ENCODE assay signal across 19 cellular contexts in genomic region chr2:7745369-7745768, GRCh38.
DNase-seq lines count a peak whose midpoint lies in the region; ATAC-seq and TF ChIP-seq lines count a peak whose summit lies in the region.
"Had no signal": no experiment of that assay in that cellular context is flagged by ENCODE, and none has a peak within 500 bp of the region (broad histone marks: within the 10 kb centered on the region; RNA-seq: fewer than 3 reads in every experiment).

No MANE protein-coding gene starts in this region.

- no peaks in the 10 kb centered on the region for H3K27me3 ChIP-seq in transverse colon
- H3K27me3 ChIP-seq: BLaER1 treated with 17β-estradiol and CSF1 and Interleukin-3, amounts not matched to agents 10 nM and 100 nM; ovary; SJCRH30 had no signal

- no peaks in the 10 kb centered on the region for H3K4me1 ChIP-seq in transverse colon
- H3K4me1 ChIP-seq: SJCRH30 had no signal

- CTCF ChIA-PET in T-cell (lab: Charles Lee) = interaction anchor here in 1 of 2 donors (1.0 to 1.3 kb wide), 2 partner anchors 15 to 20 kb away, joined by 3 to 10 read pairs; no protein-coding TSS in a partner anchor

- POLR2A ChIA-PET in T-cell (lab: Charles Lee) = interaction anchor here in 1 of 2 donors (0.9 to 1.4 kb wide), 2 partner anchors 19 to 20 kb away, joined by 4 to 5 read pairs; no protein-coding TSS in a partner anchor

- H3K27ac ChIP-seq in transverse colon = peak overlapping the region in 1 of 4 donors; percentile 9
- H3K27ac ChIP-seq: BLaER1 treated with 17β-estradiol and CSF1 and Interleukin-3, amounts not matched to agents 10 nM and 100 nM; ovary; SJCRH30 had no signal

- WGBS in transverse colon (ENCODE audit: low coverage in 1 of 2), 2 donors = 85 to 100% methylated on average over 2 of the region's 2 CpGs

- TF ChIP-seq CTCF in AG10803 (conservative IDR thresholded peaks at IDR 0.05; ENCODE audit: low read length) = no peak
- TF ChIP-seq CTCF in transverse colon (IDR thresholded peaks at IDR 0.05) = no peak

- H3K9me3 ChIP-seq in transverse colon = no peaks in the 10 kb centered on the region
- H3K9me3 ChIP-seq: ovary, SJCRH30 had no signal

- H3K4me3 ChIP-seq in AG10803 (ENCODE audit: low read length) (no peak overlapping the region), transverse colon (no peak overlapping the region)
- H3K4me3 ChIP-seq: BLaER1 treated with 17β-estradiol and CSF1 and Interleukin-3, amounts not matched to agents 10 nM and 100 nM; ovary; SJCRH30 had no signal

- H3K4me3 Mint-ChIP-seq in T-cell = no peak overlapping the region
- peak overlapping the region; percentile 35 to 41 for H3K4me3 Mint-ChIP-seq in effector memory CD8-positive, alpha-beta T cell
- H3K4me3 Mint-ChIP-seq: activated CD4-positive, alpha-beta T cell treated with anti-CD3 and anti-CD28 coated beads, Interleukin-2, amount 10 ng/mL, durations not matched to agents 7 days and 5 days had no signal

- in situ Hi-C loops in transverse colon (cut with MboI; ENCODE audit: low pct_ligation_motif_present in 1 of 4, low pct_unique_long_range_greater_than_20kb in 1 of 4, low sequenced_read_pairs in 3 of 4) = no loop called here

- no peaks in the 10 kb centered on the region for H3K36me3 ChIP-seq in transverse colon
- H3K36me3 ChIP-seq: BLaER1 treated with 17β-estradiol and CSF1 and Interleukin-3, amounts not matched to agents 10 nM and 100 nM; ovary; SJCRH30 had no signal

- ATAC-seq in T-cell (replicated peaks in 1 of 4) = no peak
- no peak for ATAC-seq in effector memory CD8-positive, alpha-beta T cell (replicated peaks)
- no peak for ATAC-seq in HG02938 (IDR thresholded peaks at IDR 0.05; ENCODE audit: unreplicated experiment)

- TF ChIP-seq EP300 in transverse colon (IDR thresholded peaks at IDR 0.05; ENCODE audit: low read depth) = no peak

- DNase-seq in AG10803 (ENCODE audit: low read depth) (peak; percentile 28), EH (ENCODE audit: low read depth) (peak; percentile 29), T-cell (no peak), islet precursor cell (no peak), HPDE6-E6E7 (ENCODE audit: extremely low spot score) (no peak), transverse colon (no peak)
- no peak for DNase-seq in effector memory CD8-positive, alpha-beta T cell
- DNase-seq: activated gamma-delta T cell; DMS79; GOT3; hypothalamus; left cardiac atrium; NCI-H2171; ovary; SJCRH30; stimulated activated CD4-positive, alpha-beta T cell treated with anti-CD3 and anti-CD28 coated beads, Interleukin-4, amount 100 ng/mL, for 1 hour had no signal

- intact Hi-C loops in transverse colon (cut with DNase I; ENCODE audit: low total_unique reads) = no loop called here

- H3K27me3 Mint-ChIP-seq in T-cell = no peaks in the 10 kb centered on the region
- H3K27me3 Mint-ChIP-seq in effector memory CD8-positive, alpha-beta T cell = no peaks in the 10 kb centered on the region
- H3K27me3 Mint-ChIP-seq: activated CD4-positive, alpha-beta T cell treated with anti-CD3 and anti-CD28 coated beads, Interleukin-2, amount 10 ng/mL, durations not matched to agents 7 days and 5 days had no signal

- peaks cover 5 to 47% (median 39%) of the 10 kb centered on the region in 3 donors for H3K4me1 Mint-ChIP-seq in T-cell
- peaks cover 46 to 63% of the 10 kb centered on the region in 2 donors for H3K4me1 Mint-ChIP-seq in effector memory CD8-positive, alpha-beta T cell (ENCODE audit: low read depth in 2 of 2)

- H3K36me3 Mint-ChIP-seq in T-cell = no peaks in the 10 kb centered on the region
- H3K36me3 Mint-ChIP-seq in effector memory CD8-positive, alpha-beta T cell (ENCODE audit: insufficient read depth) = peaks cover 17% of the 10 kb centered on the region

- H3K9me3 Mint-ChIP-seq in T-cell = no peaks in the 10 kb centered on the region
- H3K9me3 Mint-ChIP-seq in effector memory CD8-positive, alpha-beta T cell = peaks cover 1 to 9% of the 10 kb centered on the region in 2 donors

- no peak for TF ChIP-seq POLR2A in transverse colon (IDR thresholded peaks at IDR 0.05)

- peak overlapping the region; percentile 50 to 63 for H3K27ac Mint-ChIP-seq in T-cell
- H3K27ac Mint-ChIP-seq in effector memory CD8-positive, alpha-beta T cell = peak overlapping the region; percentile 31 to 61
- H3K27ac Mint-ChIP-seq: activated CD4-positive, alpha-beta T cell treated with anti-CD3 and anti-CD28 coated beads, Interleukin-2, amount 10 ng/mL, durations not matched to agents 7 days and 5 days had no signal

Comparison
In these comparisons a context has a peak if more than half of its experiments do, and no peak if none do; other contexts are left out.
1. DNase-seq: peak in AG10803 (single experiment) and EH (single experiment); none in T-cell (0 of 34), effector memory CD8-positive, alpha-beta T cell (0 of 3), islet precursor cell (single experiment), HPDE6-E6E7 (single experiment) and transverse colon (single experiment).
2. H3K4me3 Mint-ChIP-seq: peak in effector memory CD8-positive, alpha-beta T cell (2 of 2); none in T-cell (0 of 3).